Comparison of ENCODE assay signal across 9 cellular contexts in the genomic region with DNA sequence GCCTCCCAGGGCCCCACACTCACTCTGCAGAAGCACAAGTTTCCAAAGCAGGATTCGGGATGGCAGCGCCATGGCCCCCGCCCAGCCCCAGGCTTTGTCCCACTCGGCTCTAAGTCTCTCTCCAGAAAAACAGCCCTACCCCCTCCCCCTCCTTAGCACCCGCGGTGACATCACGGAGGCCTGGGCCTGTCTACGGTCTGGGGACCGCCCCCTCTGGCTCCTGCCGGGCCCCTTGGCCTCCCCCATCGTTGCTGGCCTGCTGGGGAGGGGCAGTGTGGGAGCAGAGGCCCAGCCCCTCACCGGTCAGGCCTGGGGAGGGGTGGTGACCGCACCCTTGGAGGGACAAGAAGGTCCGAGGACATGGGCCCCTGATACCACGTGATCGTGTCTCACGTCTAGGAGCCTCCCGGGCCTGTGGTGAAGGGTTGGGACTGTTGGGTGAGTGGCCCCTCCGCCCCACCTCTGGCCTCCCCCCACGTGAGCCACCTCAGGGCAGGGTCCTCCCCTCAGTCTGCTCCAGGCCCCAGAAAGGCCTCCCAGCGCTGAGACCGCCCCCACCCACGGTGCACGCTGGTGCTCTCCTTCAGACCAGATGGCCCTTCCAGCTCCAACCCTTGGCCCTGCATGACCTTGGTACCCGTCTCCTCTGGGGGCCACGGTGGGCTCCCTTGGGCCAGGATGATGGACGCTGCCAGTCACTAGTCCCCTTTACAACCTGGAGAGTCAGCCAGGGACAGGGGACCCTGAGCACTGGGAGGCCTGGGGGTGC. TPM values are rescaled to one million over a fixed set of nuclear protein-coding genes. Genes with fewer than 3 reads are reported as not detected.
DNase-seq lines count a peak whose midpoint lies in the region; ATAC-seq and TF ChIP-seq lines count a peak whose summit lies in the region.
"Had no signal": no experiment of that assay in that cellular context is flagged by ENCODE, and none has a peak within 500 bp of the region (broad histone marks: within the 10 kb centered on the region; RNA-seq: fewer than 3 reads in every experiment).

A gene with protein sequence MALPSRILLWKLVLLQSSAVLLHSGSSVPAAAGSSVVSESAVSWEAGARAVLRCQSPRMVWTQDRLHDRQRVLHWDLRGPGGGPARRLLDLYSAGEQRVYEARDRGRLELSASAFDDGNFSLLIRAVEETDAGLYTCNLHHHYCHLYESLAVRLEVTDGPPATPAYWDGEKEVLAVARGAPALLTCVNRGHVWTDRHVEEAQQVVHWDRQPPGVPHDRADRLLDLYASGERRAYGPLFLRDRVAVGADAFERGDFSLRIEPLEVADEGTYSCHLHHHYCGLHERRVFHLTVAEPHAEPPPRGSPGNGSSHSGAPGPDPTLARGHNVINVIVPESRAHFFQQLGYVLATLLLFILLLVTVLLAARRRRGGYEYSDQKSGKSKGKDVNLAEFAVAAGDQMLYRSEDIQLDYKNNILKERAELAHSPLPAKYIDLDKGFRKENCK (minus strand): TSS at position 123 of the 769 bp plus-strand sequence. CDS start 51 bp downstream, at position 72.

- H3K27me3 Mint-ChIP-seq in activated T-helper 17 cell treated with anti-CD3 and anti-CD28 coated beads, Interleukin-2, amount 50 U/mL, for 72 hours: peaks cover 2% of the 10 kb centered on the region

- H3K9me3 Mint-ChIP-seq in activated T-helper 17 cell treated with anti-CD3 and anti-CD28 coated beads, Interleukin-2, amount 50 U/mL, for 72 hours: no peaks in the 10 kb centered on the region

- H3K4me1 Mint-ChIP-seq in activated T-helper 17 cell treated with anti-CD3 and anti-CD28 coated beads, Interleukin-2, amount 50 U/mL, for 72 hours: peaks cover 6% of the 10 kb centered on the region

- peaks cover 22% of the 10 kb centered on the region for H3K4me1 ChIP-seq in ES-I3 (ENCODE audit: insufficient read depth, low read length)
- H3K4me1 ChIP-seq in right cardiac atrium (ENCODE audit: control insufficient read depth, insufficient read depth, low read length): peaks cover 6% of the 10 kb centered on the region

- TF ChIP-seq CTCF in retinal pigment epithelial cell (conservative IDR thresholded peaks at IDR 0.05; ENCODE audit: low read depth, low read length): no peak

- peak; percentile 32 for ATAC-seq in activated T-helper 17 cell treated with anti-CD3 and anti-CD28 coated beads, Interleukin-2, amount 50 U/mL, for 72 hours (replicated peaks)
- ATAC-seq in right cardiac atrium: peak; percentile 69 to 83
- no peak for ATAC-seq in HG03039 (IDR thresholded peaks at IDR 0.05; ENCODE audit: unreplicated experiment)
- ATAC-seq: HCT116 had no signal

- intact Hi-C loops in right cardiac atrium (cut with DNase I): no loop called here

- DNase-seq in right cardiac atrium (peak; percentile 88 to 95 (median 94)), retinal pigment epithelial cell (ENCODE audit: low read depth) (no peak), NCI-H345 treated with DMSO at 0.1 percent for 48 hours (lab: John Stamatoyannopoulos, UW; ENCODE audit: unreplicated experiment) (no peak), NCI-H2196 treated with DMSO at 0.1 percent for 48 hours (lab: John Stamatoyannopoulos, UW; ENCODE audit: unreplicated experiment) (no peak), OCI-M2 (lab: John Stamatoyannopoulos, UW; ENCODE audit: unreplicated experiment) (no peak)

- H3K27ac Mint-ChIP-seq in activated T-helper 17 cell treated with anti-CD3 and anti-CD28 coated beads, Interleukin-2, amount 50 U/mL, for 72 hours: no peak within 1 kb of the TSS

- peak within 1 kb of the TSS; percentile 12 for H3K4me3 Mint-ChIP-seq in activated T-helper 17 cell treated with anti-CD3 and anti-CD28 coated beads, Interleukin-2, amount 50 U/mL, for 72 hours

- 24% methylated on average over 27 of the region's 27 CpGs for WGBS in right cardiac atrium

- H3K4me3 ChIP-seq in right cardiac atrium (ENCODE audit: low read length): peak within 1 kb of the TSS; percentile 45
- peak within 1 kb of the TSS; percentile 68 for H3K4me3 ChIP-seq in retinal pigment epithelial cell (ENCODE audit: low read length)

- H3K9me3 ChIP-seq in ES-I3 (ENCODE audit: control insufficient read depth, insufficient read depth, low read length) (no peaks in the 10 kb centered on the region), right cardiac atrium (ENCODE audit: control insufficient read depth, low read length) (no peaks in the 10 kb centered on the region)

- H3K9ac ChIP-seq in ES-I3 (ENCODE audit: low read depth, low read length): peak within 1 kb of the TSS; percentile 64

- no peaks in the 10 kb centered on the region for H3K36me3 ChIP-seq in ES-I3 (ENCODE audit: insufficient read depth, low read length)

- peak within 1 kb of the TSS; percentile 64 for H3K27ac ChIP-seq in right cardiac atrium (ENCODE audit: low read length)

- no peaks in the 10 kb centered on the region for H3K27me3 ChIP-seq in right cardiac atrium (ENCODE audit: control insufficient read depth, insufficient read depth)

- no peaks in the 10 kb centered on the region for H3K36me3 Mint-ChIP-seq in activated T-helper 17 cell treated with anti-CD3 and anti-CD28 coated beads, Interleukin-2, amount 50 U/mL, for 72 hours (ENCODE audit: low read depth)

RNA-seq across cellular contexts. Expression of the gene that starts here (rescaled TPM):
- under 1 TPM in 1 of 2 donors, not detected in 1; 0.56 TPM for total RNA-seq in activated T-helper 17 cell treated with anti-CD3 and anti-CD28 coated beads, Interleukin-2, amount 50 U/mL, for 72 hours
- total RNA-seq in right cardiac atrium: 10 to 100 TPM; 21.9 to 38.8 (median 36.3) TPM
- 39.5 TPM for polyA plus RNA-seq in right cardiac atrium

Comparison
In these comparisons a context has a peak if more than half of its experiments do, and no peak if none do; other contexts are left out.
1. RNA of the gene that starts here (total RNA-seq): 21.9 to 38.8 TPM in right cardiac atrium; 0.56 TPM in activated T-helper 17 cell treated with anti-CD3 and anti-CD28 coated beads, Interleukin-2, amount 50 U/mL, for 72 hours; every median in the first group is over 10 times any median in the second.
2. Peak in ATAC-seq in activated T-helper 17 cell treated with anti-CD3 and anti-CD28 coated beads, Interleukin-2, amount 50 U/mL, for 72 hours; RNA of the gene not detected or under 1 TPM.
3. DNase-seq: peak in right cardiac atrium (3 of 3); none in retinal pigment epithelial cell (single experiment), NCI-H345 treated with DMSO at 0.1 percent for 48 hours (single experiment), NCI-H2196 treated with DMSO at 0.1 percent for 48 hours (single experiment) and OCI-M2 (single experiment).